In the genomic region with DNA sequence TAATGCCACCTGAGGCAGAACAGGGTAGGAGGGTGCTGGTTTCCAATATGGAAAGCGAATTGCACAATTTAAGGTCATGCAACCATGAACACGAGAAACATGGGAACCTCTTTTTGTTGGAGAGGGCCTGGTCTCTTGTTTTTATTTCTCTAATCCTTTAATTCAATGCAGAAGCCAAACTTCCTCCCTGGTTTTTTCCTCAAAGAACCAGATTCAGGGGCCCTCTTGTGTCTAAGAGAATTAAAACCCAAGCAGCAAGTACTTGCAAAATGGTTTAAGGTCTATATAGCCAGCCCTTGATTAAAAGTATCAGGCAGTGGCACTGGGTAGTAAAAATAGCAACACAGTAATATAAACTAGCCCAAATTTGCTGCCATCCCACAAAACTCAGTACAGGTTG, we compare ENCODE assay signal across 18 cellular contexts. TPM values are rescaled to one million over a fixed set of nuclear protein-coding genes. Genes with fewer than 3 reads are reported as not detected.
DNase-seq lines count a peak whose midpoint lies in the region; ATAC-seq and TF ChIP-seq lines count a peak whose summit lies in the region.
"Had no signal": no experiment of that assay in that cellular context is flagged by ENCODE, and none has a peak within 500 bp of the region (broad histone marks: within the 10 kb centered on the region; RNA-seq: fewer than 3 reads in every experiment).

No MANE protein-coding gene starts in this region.

- no peaks in the 10 kb centered on the region for H3K27me3 ChIP-seq in Loucy (ENCODE audit: insufficient read depth, low read length, poor library complexity, severe bottlenecking)
- H3K27me3 ChIP-seq in left lung = no peaks in the 10 kb centered on the region
- H3K27me3 ChIP-seq: tibial nerve had no signal

- peak; percentile 10 for DNase-seq in Caki2 (ENCODE audit: low read depth)
- DNase-seq in astrocyte of the hippocampus (ENCODE audit: low read depth, low spot score) = peak; percentile 17
- DNase-seq in left lung = no peak
- no peak for DNase-seq in NCI-H2107 (lab: John Stamatoyannopoulos, UW)
- DNase-seq: activated T-cell treated with anti-CD3 and anti-CD28 coated beads, Interleukin-2, amount 50 U/mL, for 48 hours; CD4-positive, alpha-beta memory T cell; central memory CD4-positive, alpha-beta T cell; DMS79 treated with DMSO at 0.1 percent for 48 hours; endodermal cell; NCI-H1417; NCI-H2171 treated with DMSO at 0.1 percent for 48 hours; SIG-M5; small intestine; T-helper 9 cell had no signal

- no peaks in the 10 kb centered on the region for H4K20me1 ChIP-seq in Loucy (ENCODE audit: insufficient read depth, low read length, poor library complexity, severe bottlenecking)

- no peaks in the 10 kb centered on the region for H3K79me2 ChIP-seq in Loucy (ENCODE audit: insufficient read depth, low read length)

- H3K9me3 ChIP-seq in Loucy (ENCODE audit: insufficient read depth, low read depth, low read length) = no peaks in the 10 kb centered on the region
- no peaks in the 10 kb centered on the region for H3K9me3 ChIP-seq in left lung
- H3K9me3 ChIP-seq: tibial nerve had no signal

- H3K4me3 ChIP-seq in Loucy (ENCODE audit: low read length, poor library complexity, severe bottlenecking) (no peak overlapping the region), left lung (no peak overlapping the region)
- H3K4me3 ChIP-seq: tibial nerve had no signal

- H3K9ac ChIP-seq in Loucy (ENCODE audit: low read depth, low read length, poor library complexity, severe bottlenecking) = no peak overlapping the region

- H3K4me1 ChIP-seq in Loucy (ENCODE audit: insufficient read depth, low read length, poor library complexity, severe bottlenecking) = peaks cover 13% of the 10 kb centered on the region
- peaks cover 0 to 4% of the 10 kb centered on the region in 2 donors for H3K4me1 ChIP-seq in left lung
- H3K4me1 ChIP-seq: tibial nerve had no signal

- H3K4me2 ChIP-seq in Loucy (ENCODE audit: low read depth, low read length, poor library complexity, severe bottlenecking) = no peak overlapping the region

- no peaks in the 10 kb centered on the region for H3K9me2 ChIP-seq in Loucy (replicated peaks; ENCODE audit: low read depth, low read length)

- TF ChIP-seq CTCF in Loucy (conservative IDR thresholded peaks at IDR 0.05; ENCODE audit: low read length) = 0 out of 2 replicates have a peak, but pooled peaks have one; percentile 15
- TF ChIP-seq CTCF in left lung (IDR thresholded peaks at IDR 0.05) = no peak

- no peak overlapping the region; the same call in 1 of the 2 replicates for H2AFZ ChIP-seq in Loucy (ENCODE audit: low read length)

- H3K27ac ChIP-seq in left lung = no peak overlapping the region
- H3K27ac ChIP-seq: tibial nerve had no signal

- H3F3A ChIP-seq in Loucy (ENCODE audit: low read depth) = no peaks in the 10 kb centered on the region

- intact Hi-C loops in left lung (cut with DNase I) = no loop called here

- H3K36me3 ChIP-seq in Loucy (ENCODE audit: insufficient read depth, low read length) (no peaks in the 10 kb centered on the region), left lung (no peaks in the 10 kb centered on the region)

- in situ Hi-C loops in Caki2 (cut with HindIII; ENCODE audit: low pct_unique_long_range_greater_than_20kb, low sequenced_read_pairs) = no loop called here

- ATAC-seq in left lung (peak; percentile 31), GM21576 (IDR thresholded peaks at IDR 0.05; ENCODE audit: unreplicated experiment) (no peak), GM19395 (IDR thresholded peaks at IDR 0.05; ENCODE audit: unreplicated experiment) (no peak)

RNA-seq across cellular contexts. Expression of gene GSTA4, which starts 19.5 kb away (rescaled TPM):
- total RNA-seq in Caki2 (2014; rRNA removed; shearing (Covaris generic); ENCODE audit: low replicate concordance) = 83.6 and 89.8 TPM in 2 replicates
- 10 to 100 TPM; 49.1 to 63.0 TPM for total RNA-seq in left lung
- total RNA-seq: CD4-positive, alpha-beta memory T cell had no signal

Comparison
In these comparisons a context has a peak if more than half of its experiments do, and no peak if none do; other contexts are left out.
1. DNase-seq: peak in Caki2 (single experiment) and astrocyte of the hippocampus (single experiment); none in left lung (0 of 2) and NCI-H2107 (single experiment).